In the genomic region with DNA sequence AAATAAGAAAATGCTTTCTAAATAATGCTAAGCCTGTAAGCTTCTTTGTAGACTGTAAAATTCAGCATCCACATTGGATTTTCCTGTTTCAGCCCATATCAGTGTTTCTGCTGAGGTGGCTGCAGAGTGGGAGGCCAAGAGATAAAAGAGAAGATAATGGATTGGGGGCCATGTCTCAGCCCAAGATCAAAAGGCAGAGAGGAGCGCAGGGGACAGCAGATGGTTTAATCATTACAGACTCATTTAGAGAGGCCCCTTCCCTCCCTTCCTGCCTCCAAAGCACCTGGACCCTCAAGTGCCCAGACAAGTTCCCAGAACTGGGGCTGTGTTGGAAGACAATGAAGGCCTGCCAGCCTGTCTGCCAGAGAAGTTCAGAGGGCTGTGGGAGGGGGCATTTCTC, we compare ENCODE assay signal across 16 cellular contexts.
"Had no signal": no experiment of that assay in that cellular context is flagged by ENCODE, and none has a peak within 500 bp of the region (broad histone marks: within the 10 kb centered on the region; RNA-seq: fewer than 3 reads in every experiment).

No MANE protein-coding gene starts in this region.

- ATAC-seq: activated CD4-positive, alpha-beta T cell treated with anti-CD3 and anti-CD28 coated beads for 36 hours; activated T-cell treated with anti-CD3 and anti-CD28 coated beads, Interleukin-2, amount 50 U/mL, for 4 hours had no signal

- H3K27ac ChIP-seq: adrenal gland, cardiac muscle cell, dorsolateral prefrontal cortex, parathyroid adenoma, stomach, testis, upper lobe of left lung had no signal

- H3K79me2 ChIP-seq: parathyroid adenoma had no signal

- H3K4me1 ChIP-seq: parathyroid adenoma had no signal

- H2AFZ ChIP-seq: parathyroid adenoma had no signal

- H3K36me3 ChIP-seq: adrenal gland, cardiac muscle cell, stomach, upper lobe of left lung had no signal

- H3K9ac ChIP-seq: parathyroid adenoma had no signal

- H3K27ac Mint-ChIP-seq: activated CD4-positive, alpha-beta memory T cell treated with anti-CD3 and anti-CD28 coated beads, Interleukin-2, amount 10 ng/mL, durations not matched to agents 7 days and 5 days; activated CD4-positive, alpha-beta T cell treated with anti-CD3 and anti-CD28 coated beads for 36 hours; activated naive CD4-positive, alpha-beta T cell treated with anti-CD3 and anti-CD28 coated beads, Interleukin-2, amount 50 U/mL, for 24 hours had no signal

- H3K4me3 ChIP-seq: adrenal gland, cardiac muscle cell, dorsolateral prefrontal cortex, lung, stomach, testis, upper lobe of left lung had no signal

- H3K4me3 Mint-ChIP-seq: activated CD4-positive, alpha-beta memory T cell treated with anti-CD3 and anti-CD28 coated beads, Interleukin-2, amount 10 ng/mL, durations not matched to agents 7 days and 5 days; activated CD4-positive, alpha-beta T cell treated with anti-CD3 and anti-CD28 coated beads for 36 hours; activated naive CD4-positive, alpha-beta T cell treated with anti-CD3 and anti-CD28 coated beads, Interleukin-2, amount 50 U/mL, for 24 hours; activated T-cell treated with anti-CD3 and anti-CD28 coated beads, Interleukin-2, amount 50 U/mL, for 4 hours had no signal

- H3K9me3 Mint-ChIP-seq: activated CD4-positive, alpha-beta memory T cell treated with anti-CD3 and anti-CD28 coated beads, Interleukin-2, amount 10 ng/mL, durations not matched to agents 7 days and 5 days; activated naive CD4-positive, alpha-beta T cell treated with anti-CD3 and anti-CD28 coated beads, Interleukin-2, amount 50 U/mL, for 24 hours; activated T-cell treated with anti-CD3 and anti-CD28 coated beads, Interleukin-2, amount 50 U/mL, for 4 hours had no signal

- H3K4me1 Mint-ChIP-seq: activated naive CD4-positive, alpha-beta T cell treated with anti-CD3 and anti-CD28 coated beads, Interleukin-2, amount 50 U/mL, for 24 hours had no signal

- H3K9me3 ChIP-seq: adrenal gland, stomach, testis, upper lobe of left lung had no signal

- H3K36me3 Mint-ChIP-seq: activated naive CD4-positive, alpha-beta T cell treated with anti-CD3 and anti-CD28 coated beads, Interleukin-2, amount 50 U/mL, for 24 hours had no signal

- DNase-seq: activated CD4-positive, alpha-beta memory T cell treated with anti-CD3 and anti-CD28 coated beads, Interleukin-2, amount 10 ng/mL, durations not matched to agents 7 days and 5 days; activated CD4-positive, alpha-beta T cell treated with anti-CD3 and anti-CD28 coated beads for 36 hours; activated effector memory CD4-positive, alpha-beta T cell treated with Interleukin-2 at 50 U/mL for 16 hours; activated T-cell treated with anti-CD3 and anti-CD28 coated beads, Interleukin-2, amount 50 U/mL, for 4 hours; adrenal gland; dorsolateral prefrontal cortex; left colon; stimulated activated CD4-positive, alpha-beta T cell treated with anti-CD3 and anti-CD28 coated beads, Interleukin-12 subunit alpha, Interleukin-12 subunit beta, amount 100 ng/mL, for 4 hours; stimulated activated CD4-positive, alpha-beta T cell treated with anti-CD3 and anti-CD28 coated beads, Interleukin-2, amount 100 ng/mL, for 24 hours; stomach; testis; upper lobe of left lung had no signal

- H3K27me3 ChIP-seq: adrenal gland, cardiac muscle cell, testis, upper lobe of left lung had no signal
